Comparison of ENCODE assay signal across 10 cellular contexts in genomic region chr6:11876934-11877433, GRCh38.
DNase-seq lines count a peak whose midpoint lies in the region; ATAC-seq and TF ChIP-seq lines count a peak whose summit lies in the region.
"Had no signal": no experiment of that assay in that cellular context is flagged by ENCODE, and none has a peak within 500 bp of the region (broad histone marks: within the 10 kb centered on the region; RNA-seq: fewer than 3 reads in every experiment).

No MANE protein-coding gene starts in this region.

- no peaks in the 10 kb centered on the region for H3K4me1 Mint-ChIP-seq in glutamatergic neuron (ENCODE audit: low read depth, unreplicated experiment)

- DNase-seq in GM10266 (ENCODE audit: extremely low spot score) = peak; percentile 48
- no peak for DNase-seq in cerebellar nuclear complex (lab: John Stamatoyannopoulos, UW)
- no peak for DNase-seq in Right ventricle myocardium inferior (ENCODE audit: missing footprints)
- no peak for DNase-seq in glutamatergic neuron
- DNase-seq: DND-41, T-helper 2 cell had no signal

- intact Hi-C loops in Right ventricle myocardium inferior (cut with DNase I) = no loop called here

- peaks cover 3% of the 10 kb centered on the region for H3K9me3 Mint-ChIP-seq in glutamatergic neuron (ENCODE audit: unreplicated experiment)

- no peak overlapping the region for H3K27ac Mint-ChIP-seq in glutamatergic neuron (ENCODE audit: unreplicated experiment)

- no peaks in the 10 kb centered on the region for H3K27me3 Mint-ChIP-seq in glutamatergic neuron (ENCODE audit: unreplicated experiment)

- no peak for TF ChIP-seq CTCF in GM10266 (IDR thresholded peaks at IDR 0.05; ENCODE audit: control insufficient read depth, insufficient read depth, low read depth, missing control alignments)
- TF ChIP-seq CTCF in glutamatergic neuron (IDR thresholded peaks at IDR 0.05; ENCODE audit: partially characterized antibody, unreplicated experiment) = no peak

- H3K36me3 Mint-ChIP-seq in glutamatergic neuron (ENCODE audit: unreplicated experiment) = peaks cover 19% of the 10 kb centered on the region

- no peak overlapping the region for H3K4me3 Mint-ChIP-seq in glutamatergic neuron (ENCODE audit: unreplicated experiment)

- ATAC-seq in GM19372 (IDR thresholded peaks at IDR 0.05; ENCODE audit: low read depth, unreplicated experiment) (peak; percentile 57), HG02759 (IDR thresholded peaks at IDR 0.05; ENCODE audit: unreplicated experiment) (peak; percentile 87), HG03565 (IDR thresholded peaks at IDR 0.05; ENCODE audit: unreplicated experiment) (peak; percentile 63), Right ventricle myocardium inferior (no peak), GM19324 (IDR thresholded peaks at IDR 0.05; ENCODE audit: low FRiP score, unreplicated experiment) (no peak)

Comparison
In these comparisons a context has a peak if more than half of its experiments do, and no peak if none do; other contexts are left out.
1. ATAC-seq: peak in GM19372 (single experiment), HG02759 (single experiment) and HG03565 (single experiment); none in Right ventricle myocardium inferior (single experiment) and GM19324 (single experiment).